ENCODE assay signal across 22 cellular contexts in genomic region chr1:240101306-240101705, GRCh38. TPM values are rescaled to one million over a fixed set of nuclear protein-coding genes. Genes with fewer than 3 reads are reported as not detected.
"Had no signal": no experiment of that assay in that cellular context is flagged by ENCODE, and none has a peak within 500 bp of the region (broad histone marks: within the 10 kb centered on the region; RNA-seq: fewer than 3 reads in every experiment).

No MANE protein-coding gene starts in this region.

- H3K9me3 ChIP-seq: testis, vagina had no signal

- H3K9me3 Mint-ChIP-seq: activated CD4-positive, alpha-beta memory T cell treated with anti-CD3 and anti-CD28 coated beads, Interleukin-2, amount 10 ng/mL, durations not matched to agents 7 days and 5 days; T-helper 2 cell treated with Interferon-gamma antibody and Interleukin-4, amounts not matched to agents 5 μg/mL and 100 μg/mL, for 36 hours had no signal

- H3K27ac Mint-ChIP-seq: activated CD4-positive, alpha-beta memory T cell treated with anti-CD3 and anti-CD28 coated beads, Interleukin-2, amount 10 ng/mL, durations not matched to agents 7 days and 5 days; activated naive CD8-positive, alpha-beta T cell treated with anti-CD3 and anti-CD28 coated beads, Interleukin-2, amount 10 ng/mL, durations not matched to agents 7 days and 5 days; natural killer cell; T-helper 2 cell treated with Interferon-gamma antibody and Interleukin-4, amounts not matched to agents 5 μg/mL and 100 μg/mL, for 36 hours had no signal

- H3K27me3 ChIP-seq: testis, vagina had no signal

- H3K36me3 Mint-ChIP-seq: activated naive CD8-positive, alpha-beta T cell treated with anti-CD3 and anti-CD28 coated beads, Interleukin-2, amount 10 ng/mL, durations not matched to agents 7 days and 5 days; natural killer cell had no signal

- H3K4me1 ChIP-seq: testis, vagina had no signal

- H3K4me1 Mint-ChIP-seq: activated CD4-positive, alpha-beta memory T cell treated with anti-CD3 and anti-CD28 coated beads, Interleukin-2, amount 10 ng/mL, durations not matched to agents 7 days and 5 days; activated naive CD8-positive, alpha-beta T cell treated with anti-CD3 and anti-CD28 coated beads, Interleukin-2, amount 10 ng/mL, durations not matched to agents 7 days and 5 days; natural killer cell had no signal

- H3K27ac ChIP-seq: coronary artery, testis, vagina had no signal

- DNase-seq: activated CD4-positive, alpha-beta memory T cell treated with anti-CD3 and anti-CD28 coated beads, Interleukin-2, amount 10 ng/mL, durations not matched to agents 7 days and 5 days; activated CD4-positive, CD25-positive, alpha-beta regulatory T cell treated with anti-CD3 and anti-CD28 coated beads, Interleukin-2, amount 50 U/mL, for 72 hours; activated naive CD8-positive, alpha-beta T cell treated with anti-CD3 and anti-CD28 coated beads, Interleukin-2, amount 10 ng/mL, durations not matched to agents 7 days and 5 days; activated T-cell treated with anti-CD3 and anti-CD28 coated beads, Interleukin-2, amount 50 U/mL, for 48 hours; anterior cingulate cortex; effector memory CD4-positive, alpha-beta T cell; erythroblast; head of caudate nucleus; natural killer cell; occipital lobe; stimulated activated CD4-positive, alpha-beta T cell treated with anti-CD3 and anti-CD28 coated beads, Interleukin-4, amount 100 ng/mL, for 1 hour; stimulated activated CD8-positive, alpha-beta memory T cell treated with anti-CD3 and anti-CD28 coated beads, Interleukin-4, amount 100 ng/mL, for 48 hours; stimulated activated naive CD8-positive, alpha-beta T cell treated with anti-CD3 and anti-CD28 coated beads, Interleukin-15, Interleukin-2, amounts not matched to agents 100 U/mL and 50 U/mL, for 24 hours; SW 1271; testis had no signal

- H3K4me3 ChIP-seq: coronary artery, testis, vagina had no signal

- ATAC-seq: natural killer cell; sciatic nerve; stimulated activated naive CD8-positive, alpha-beta T cell treated with anti-CD3 and anti-CD28 coated beads, Interleukin-15, Interleukin-2, amounts not matched to agents 100 U/mL and 50 U/mL, for 24 hours had no signal

- H3K36me3 ChIP-seq: vagina had no signal

- H3K4me3 Mint-ChIP-seq: activated CD4-positive, alpha-beta memory T cell treated with anti-CD3 and anti-CD28 coated beads, Interleukin-2, amount 10 ng/mL, durations not matched to agents 7 days and 5 days; activated naive CD8-positive, alpha-beta T cell treated with anti-CD3 and anti-CD28 coated beads, Interleukin-2, amount 10 ng/mL, durations not matched to agents 7 days and 5 days; natural killer cell; T-helper 2 cell treated with Interferon-gamma antibody and Interleukin-4, amounts not matched to agents 5 μg/mL and 100 μg/mL, for 36 hours had no signal

RNA-seq across cellular contexts. Expression of gene FMN2, which starts 9.6 kb away (rescaled TPM):
- total RNA-seq: activated CD4-positive, alpha-beta memory T cell treated with anti-CD3 and anti-CD28 coated beads, Interleukin-2, amount 10 ng/mL, durations not matched to agents 7 days and 5 days; activated naive CD8-positive, alpha-beta T cell treated with anti-CD3 and anti-CD28 coated beads, Interleukin-2, amount 10 ng/mL, durations not matched to agents 7 days and 5 days; lung microvascular endothelial cell; mononuclear cell; natural killer cell; pulmonary artery endothelial cell; vagina had no signal
